Comparison of ENCODE assay signal across 16 cellular contexts in the genomic region with DNA sequence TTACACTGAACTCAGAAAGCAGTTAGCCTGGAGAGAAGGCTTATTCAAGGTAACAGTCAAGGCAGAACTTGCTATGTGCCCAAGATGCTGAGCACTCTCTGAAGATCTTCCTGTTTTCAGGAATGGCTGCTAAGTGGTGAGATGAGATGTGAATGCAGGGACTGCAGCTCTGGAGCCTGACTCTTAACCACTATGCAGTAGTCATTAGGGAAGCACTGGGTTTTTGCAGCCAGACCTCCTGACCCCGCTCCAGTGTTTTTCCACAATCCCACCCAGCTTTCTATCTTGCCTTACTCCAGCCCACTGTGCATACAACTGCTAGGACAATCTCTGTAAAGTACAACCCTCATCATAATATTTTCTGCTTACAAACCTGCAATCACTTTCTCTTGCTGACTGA.
DNase-seq lines count a peak whose midpoint lies in the region; ATAC-seq and TF ChIP-seq lines count a peak whose summit lies in the region.
"Had no signal": no experiment of that assay in that cellular context is flagged by ENCODE, and none has a peak within 500 bp of the region (broad histone marks: within the 10 kb centered on the region; RNA-seq: fewer than 3 reads in every experiment).

No MANE protein-coding gene starts in this region.

- peak; percentile 24 for DNase-seq in AG10803 (ENCODE audit: low read depth)
- peak; percentile 31 for DNase-seq in HT1080 (ENCODE audit: low read depth)
- peak; percentile 36 for DNase-seq in astrocyte of the hippocampus (ENCODE audit: low read depth, low spot score)
- DNase-seq in mesothelial cell of epicardium (ENCODE audit: low spot score in 2 of 2, unreplicated experiment in 2 of 2): no peak
- DNase-seq in adrenal gland: no peak
- no peak for DNase-seq in 8988T
- DNase-seq in NCI-H748 (lab: John Stamatoyannopoulos, UW; ENCODE audit: unreplicated experiment): no peak
- DNase-seq: Calu3; CD8-positive, alpha-beta T cell; NCI-H1105; NCI-H1694 treated with DMSO at 0.1 percent for 48 hours; NCI-H510A treated with DMSO at 0.1 percent for 48 hours; PC-3 had no signal

- H3K9me3 ChIP-seq in adrenal gland (replicated peaks in 1 of 3): no peaks in the 10 kb centered on the region
- H3K9me3 ChIP-seq: BLaER1 treated with 17β-estradiol and CSF1 and Interleukin-3, amounts not matched to agents 10 nM and 100 nM had no signal

- no peak for TF ChIP-seq POLR2A in adrenal gland (IDR thresholded peaks at IDR 0.05)

- peaks cover 4% of the 10 kb centered on the region for H3K27me3 ChIP-seq in adrenal gland
- H3K27me3 ChIP-seq: BLaER1 treated with 17β-estradiol and CSF1 and Interleukin-3, amounts not matched to agents 10 nM and 100 nM had no signal

- WGBS in adrenal gland, 4 donors: 77 to 100% (median 90%) methylated on average over 1 of the region's 1 CpG

- no peaks in the 10 kb centered on the region for H3K9me3 Mint-ChIP-seq in mesothelial cell of epicardium
- H3K9me3 Mint-ChIP-seq: CD8-positive, alpha-beta T cell had no signal

- no peak for ATAC-seq in GM19328 (IDR thresholded peaks at IDR 0.05; ENCODE audit: unreplicated experiment)
- ATAC-seq: CD8-positive, alpha-beta T cell; PC-3 had no signal

- peaks cover 8% of the 10 kb centered on the region for H3K27me3 Mint-ChIP-seq in mesothelial cell of epicardium (ENCODE audit: low read depth)

- intact Hi-C loops in adrenal gland (cut with DNase I): loop anchor here in 1 of 2 donors (10.0 kb wide), 1 partner anchor 182 kb away; no protein-coding TSS in a partner anchor

- TF ChIP-seq CTCF in AG10803 (conservative IDR thresholded peaks at IDR 0.05; ENCODE audit: low read length): no peak
- no peak for TF ChIP-seq CTCF in mesothelial cell of epicardium (IDR thresholded peaks at IDR 0.05; ENCODE audit: unreplicated experiment)
- no peak for TF ChIP-seq CTCF in adrenal gland (IDR thresholded peaks at IDR 0.05)

- peaks cover 14% of the 10 kb centered on the region for H3K4me1 Mint-ChIP-seq in mesothelial cell of epicardium

- no peak overlapping the region for H3K4me3 ChIP-seq in AG10803 (ENCODE audit: low read length)
- no peak overlapping the region for H3K4me3 ChIP-seq in adrenal gland
- H3K4me3 ChIP-seq: BLaER1 treated with 17β-estradiol and CSF1 and Interleukin-3, amounts not matched to agents 10 nM and 100 nM had no signal

- no peak overlapping the region for H3K27ac ChIP-seq in adrenal gland
- H3K27ac ChIP-seq: HL-60 had no signal

- H3K4me3 Mint-ChIP-seq in mesothelial cell of epicardium: no peak overlapping the region
- H3K4me3 Mint-ChIP-seq: CD8-positive, alpha-beta T cell had no signal

- no peaks in the 10 kb centered on the region for H3K36me3 Mint-ChIP-seq in mesothelial cell of epicardium
- H3K36me3 Mint-ChIP-seq: CD8-positive, alpha-beta T cell had no signal

- H3K27ac Mint-ChIP-seq in mesothelial cell of epicardium: peak overlapping the region; percentile 15
- H3K27ac Mint-ChIP-seq: CD8-positive, alpha-beta T cell had no signal

- H3K36me3 ChIP-seq in adrenal gland (replicated peaks in 1 of 2): no peaks in the 10 kb centered on the region
- H3K36me3 ChIP-seq: BLaER1 treated with 17β-estradiol and CSF1 and Interleukin-3, amounts not matched to agents 10 nM and 100 nM had no signal

- H3K4me1 ChIP-seq in adrenal gland (replicated peaks in 1 of 2): no peaks in the 10 kb centered on the region

Comparison
In these comparisons a context has a peak if more than half of its experiments do, and no peak if none do; other contexts are left out.
1. DNase-seq: peak in AG10803 (single experiment), HT1080 (single experiment) and astrocyte of the hippocampus (single experiment); none in mesothelial cell of epicardium (0 of 2), adrenal gland (0 of 7), 8988T (single experiment) and NCI-H748 (single experiment).